Comparison of ENCODE assay signal across 1 cellular context in genomic region chr22:21802673-21803072, GRCh38.
TF ChIP-seq lines count a peak whose summit lies in the region.

No MANE protein-coding gene starts in this region.

TF ChIP-seq in K562, 482 proteins besides CTCF, POLR2A, EP300 and RAD21 (continued from another document):
- TF ChIP-seq, protein P1, sequence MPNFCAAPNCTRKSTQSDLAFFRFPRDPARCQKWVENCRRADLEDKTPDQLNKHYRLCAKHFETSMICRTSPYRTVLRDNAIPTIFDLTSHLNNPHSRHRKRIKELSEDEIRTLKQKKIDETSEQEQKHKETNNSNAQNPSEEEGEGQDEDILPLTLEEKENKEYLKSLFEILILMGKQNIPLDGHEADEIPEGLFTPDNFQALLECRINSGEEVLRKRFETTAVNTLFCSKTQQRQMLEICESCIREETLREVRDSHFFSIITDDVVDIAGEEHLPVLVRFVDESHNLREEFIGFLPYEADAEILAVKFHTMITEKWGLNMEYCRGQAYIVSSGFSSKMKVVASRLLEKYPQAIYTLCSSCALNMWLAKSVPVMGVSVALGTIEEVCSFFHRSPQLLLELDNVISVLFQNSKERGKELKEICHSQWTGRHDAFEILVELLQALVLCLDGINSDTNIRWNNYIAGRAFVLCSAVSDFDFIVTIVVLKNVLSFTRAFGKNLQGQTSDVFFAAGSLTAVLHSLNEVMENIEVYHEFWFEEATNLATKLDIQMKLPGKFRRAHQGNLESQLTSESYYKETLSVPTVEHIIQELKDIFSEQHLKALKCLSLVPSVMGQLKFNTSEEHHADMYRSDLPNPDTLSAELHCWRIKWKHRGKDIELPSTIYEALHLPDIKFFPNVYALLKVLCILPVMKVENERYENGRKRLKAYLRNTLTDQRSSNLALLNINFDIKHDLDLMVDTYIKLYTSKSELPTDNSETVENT (CRISPR knock-in tag; IDR thresholded peaks at IDR 0.05), result no peak
- 0 out of 2 replicates have a peak, but pooled peaks have one; percentile 55 for TF ChIP-seq TGIF2 (CRISPR knock-in tag; IDR thresholded peaks at IDR 0.05)
- no peak for TF ChIP-seq STAT5A (IDR thresholded peaks at IDR 0.05; ENCODE audit: borderline replicate concordance, low read length)
- TF ChIP-seq PATZ1 (CRISPR knock-in tag; IDR thresholded peaks at IDR 0.05; ENCODE audit: borderline replicate concordance), result no peak
- no peak for TF ChIP-seq SNAPC5 (CRISPR knock-in tag; IDR thresholded peaks at IDR 0.05)
- TF ChIP-seq ZNF263 (CRISPR knock-in tag; IDR thresholded peaks at IDR 0.05; ENCODE audit: borderline replicate concordance), result no peak
- no peak for TF ChIP-seq SIN3A (IDR thresholded peaks at IDR 0.05; ENCODE audit: borderline replicate concordance in 2 of 2, control insufficient read depth in 1 of 2, low read depth in 2 of 2, low read length in 2 of 2)
- TF ChIP-seq ZNF239 (CRISPR knock-in tag; IDR thresholded peaks at IDR 0.05), result no peak
- no peak for TF ChIP-seq ZHX1 (conservative IDR thresholded peaks at IDR 0.05; ENCODE audit: low read length)
- TF ChIP-seq ZNF41 (CRISPR knock-in tag; conservative IDR thresholded peaks at IDR 0.05), result no peak
- TF ChIP-seq ZNF778 (CRISPR knock-in tag; IDR thresholded peaks at IDR 0.05), result no peak
- TF ChIP-seq POLR2H (tag; IDR thresholded peaks at IDR 0.05; ENCODE audit: low read depth), result peak; percentile 79; the same call in 1 of the 2 replicates
- TF ChIP-seq ZNF134 (CRISPR knock-in tag; conservative IDR thresholded peaks at IDR 0.05), result no peak
- no peak for TF ChIP-seq POLR2G (IDR thresholded peaks at IDR 0.05; ENCODE audit: low read depth, low read length)
- TF ChIP-seq RBM25 (IDR thresholded peaks at IDR 0.05; ENCODE audit: low read depth, low read length, severe bottlenecking), result no peak
- TF ChIP-seq MAFG (tag; conservative IDR thresholded peaks at IDR 0.05), result 0 out of 2 replicates have a peak, but pooled peaks have one; percentile 3
- TF ChIP-seq, protein P2, sequence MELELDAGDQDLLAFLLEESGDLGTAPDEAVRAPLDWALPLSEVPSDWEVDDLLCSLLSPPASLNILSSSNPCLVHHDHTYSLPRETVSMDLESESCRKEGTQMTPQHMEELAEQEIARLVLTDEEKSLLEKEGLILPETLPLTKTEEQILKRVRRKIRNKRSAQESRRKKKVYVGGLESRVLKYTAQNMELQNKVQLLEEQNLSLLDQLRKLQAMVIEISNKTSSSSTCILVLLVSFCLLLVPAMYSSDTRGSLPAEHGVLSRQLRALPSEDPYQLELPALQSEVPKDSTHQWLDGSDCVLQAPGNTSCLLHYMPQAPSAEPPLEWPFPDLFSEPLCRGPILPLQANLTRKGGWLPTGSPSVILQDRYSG (tag; conservative IDR thresholded peaks at IDR 0.05; ENCODE audit: low read depth), result no peak
- 0 out of 2 replicates have a peak, but pooled peaks have one; percentile 32 for TF ChIP-seq PREB (CRISPR knock-in tag; IDR thresholded peaks at IDR 0.05)
- no peak for TF ChIP-seq ZNF311 (CRISPR knock-in tag; IDR thresholded peaks at IDR 0.05)
- TF ChIP-seq NR4A1 (CRISPR knock-in tag; IDR thresholded peaks at IDR 0.05), result no peak
- TF ChIP-seq NR4A1 (tag; IDR thresholded peaks at IDR 0.05), result no peak
- TF ChIP-seq, protein P3, sequence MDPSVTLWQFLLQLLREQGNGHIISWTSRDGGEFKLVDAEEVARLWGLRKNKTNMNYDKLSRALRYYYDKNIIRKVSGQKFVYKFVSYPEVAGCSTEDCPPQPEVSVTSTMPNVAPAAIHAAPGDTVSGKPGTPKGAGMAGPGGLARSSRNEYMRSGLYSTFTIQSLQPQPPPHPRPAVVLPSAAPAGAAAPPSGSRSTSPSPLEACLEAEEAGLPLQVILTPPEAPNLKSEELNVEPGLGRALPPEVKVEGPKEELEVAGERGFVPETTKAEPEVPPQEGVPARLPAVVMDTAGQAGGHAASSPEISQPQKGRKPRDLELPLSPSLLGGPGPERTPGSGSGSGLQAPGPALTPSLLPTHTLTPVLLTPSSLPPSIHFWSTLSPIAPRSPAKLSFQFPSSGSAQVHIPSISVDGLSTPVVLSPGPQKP (CRISPR knock-in tag; IDR thresholded peaks at IDR 0.05), result 0 out of 2 replicates have a peak, but pooled peaks have one; percentile 77
TF ChIP-seq in K562: peak in this region for 5.
